ENCODE assay signal across 8 cellular contexts in genomic region chr6:166342293-166343156, GRCh38. TPM values are rescaled to one million over a fixed set of nuclear protein-coding genes. Genes with fewer than 3 reads are reported as not detected.
DNase-seq lines count a peak whose midpoint lies in the region; ATAC-seq and TF ChIP-seq lines count a peak whose summit lies in the region.

TSS of gene SFT2D1 (minus strand) at chr6:166342545. CDS start at chr6:166342481, 64 bp downstream.

- intact Hi-C loops in CD8-positive, alpha-beta T cell (cut with DNase I, micrococcal nuclease) = loop anchor here (1.0 to 2.0 kb wide), 2 partner anchors 40 to 41 kb away; partner anchors contain the start of gene MPC1 (in 1 of the 2)

- peak within 1 kb of the TSS; percentile 86 for H3K27ac ChIP-seq in CD8-positive, alpha-beta T cell (ENCODE audit: low read depth, low read length)

- H3K36me3 Mint-ChIP-seq in CD8-positive, alpha-beta T cell = peaks cover 3% of the 10 kb centered on the region
- H3K36me3 Mint-ChIP-seq in endothelial cell (ENCODE audit: low read depth, unreplicated experiment) = peaks cover 11% of the 10 kb centered on the region

- H3K4me3 ChIP-seq in CD8-positive, alpha-beta T cell (ENCODE audit: low read depth, low read length) = peak within 1 kb of the TSS; percentile 90

- H3K27me3 Mint-ChIP-seq in CD8-positive, alpha-beta T cell (ENCODE audit: low read depth) = no peaks in the 10 kb centered on the region
- peaks cover 13% of the 10 kb centered on the region for H3K27me3 Mint-ChIP-seq in endothelial cell (ENCODE audit: unreplicated experiment)

- peak; percentile 44 to 84 (median 73) for DNase-seq in CD8-positive, alpha-beta T cell
- peak; percentile 66 for DNase-seq in NOMO-1 treated with dmso at 0.1 percent for 144 hours (lab: John Stamatoyannopoulos, UW; ENCODE audit: unreplicated experiment)
- peak; percentile 31 for DNase-seq in activated CD8-positive, alpha-beta memory T cell treated with anti-CD3 and anti-CD28 coated beads, Interleukin-2, amount 50 U/mL, for 1 hour (ENCODE audit: extremely low read depth)
- DNase-seq in endothelial cell (ENCODE audit: low spot score) = peak; percentile 88
- peak; percentile 76 for DNase-seq in midbrain (lab: John Stamatoyannopoulos, UW)
- DNase-seq in stimulated activated CD8-positive, alpha-beta memory T cell treated with anti-CD3 and anti-CD28 coated beads, Interleukin-15, amount 100 ng/mL, for 48 hours (ENCODE audit: low read depth in 2 of 2) = peak; percentile 79 to 84

- CTCF ChIA-PET in CD8-positive, alpha-beta T cell (lab: Charles Lee) = interaction anchor here (0.7 to 1.9 kb wide), 3 partner anchors 25 to 157 kb away, joined by 3 to 5 read pairs (median 3); no protein-coding TSS in a partner anchor

- peak within 1 kb of the TSS; percentile 92 for H3K27ac Mint-ChIP-seq in CD8-positive, alpha-beta T cell
- H3K27ac Mint-ChIP-seq in endothelial cell (ENCODE audit: unreplicated experiment) = peak within 1 kb of the TSS; percentile 99

- peaks cover 38% of the 10 kb centered on the region for H3K4me1 ChIP-seq in CD8-positive, alpha-beta T cell (ENCODE audit: insufficient read depth, low read length)

- no peaks in the 10 kb centered on the region for H3K9me3 Mint-ChIP-seq in CD8-positive, alpha-beta T cell
- H3K9me3 Mint-ChIP-seq in endothelial cell (ENCODE audit: unreplicated experiment) = no peaks in the 10 kb centered on the region

- H3K4me1 Mint-ChIP-seq in CD8-positive, alpha-beta T cell (ENCODE audit: low read depth) = peaks cover 13% of the 10 kb centered on the region
- H3K4me1 Mint-ChIP-seq in endothelial cell (ENCODE audit: unreplicated experiment) = peaks cover 20% of the 10 kb centered on the region

- peak; percentile 37 for ATAC-seq in CD8-positive, alpha-beta T cell
- peak; percentile 94 for ATAC-seq in GM19438 (IDR thresholded peaks at IDR 0.05; ENCODE audit: low read depth, unreplicated experiment)
- ATAC-seq in HG03571 (IDR thresholded peaks at IDR 0.05; ENCODE audit: unreplicated experiment) = peak; percentile 87

- peak within 1 kb of the TSS; percentile 89 for H3K4me3 Mint-ChIP-seq in CD8-positive, alpha-beta T cell
- H3K4me3 Mint-ChIP-seq in endothelial cell (ENCODE audit: unreplicated experiment) = peak within 1 kb of the TSS; percentile 97

- POLR2A ChIA-PET in CD8-positive, alpha-beta T cell (lab: Charles Lee) = interaction anchor here (0.6 to 1.3 kb wide), 5 partner anchors 10 to 146 kb away, joined by 3 to 6 read pairs (median 4); no protein-coding TSS in a partner anchor

- H3K9me3 ChIP-seq in CD8-positive, alpha-beta T cell (ENCODE audit: low read length) = no peaks in the 10 kb centered on the region

- H3K36me3 ChIP-seq in CD8-positive, alpha-beta T cell (ENCODE audit: insufficient read depth, low read length) = no peaks in the 10 kb centered on the region

- no peaks in the 10 kb centered on the region for H3K27me3 ChIP-seq in CD8-positive, alpha-beta T cell (ENCODE audit: insufficient read depth, low read length)

- TF ChIP-seq CTCF in CD8-positive, alpha-beta T cell (IDR thresholded peaks at IDR 0.05) = no peak
- no peak for TF ChIP-seq CTCF in endothelial cell (IDR thresholded peaks at IDR 0.05; ENCODE audit: unreplicated experiment)

RNA-seq across cellular contexts. Expression of gene SFT2D1, which starts in this region (rescaled TPM):
- total RNA-seq in CD8-positive, alpha-beta T cell = 1 to 10 TPM; 7.3 to 7.7 TPM
- 29.1 TPM for total RNA-seq in endothelial cell (ENCODE audit: unreplicated experiment)

Comparison
In these comparisons a context has a peak if more than half of its experiments do, and no peak if none do; other contexts are left out.
1. Peak in every context shown above with its lines: DNase-seq, ATAC-seq, H3K4me3 ChIP-seq and H3K27ac ChIP-seq.
2. ATAC-seq: peak in every context shown above with its lines; median percentile 94 in GM19438; 87 in HG03571; 37 in CD8-positive, alpha-beta T cell.
3. DNase-seq: peak in every context shown above with its lines; median percentile 88 in endothelial cell; 82 in stimulated activated CD8-positive, alpha-beta memory T cell treated with anti-CD3 and anti-CD28 coated beads, Interleukin-15, amount 100 ng/mL, for 48 hours; 76 in midbrain; 73 in CD8-positive, alpha-beta T cell; 66 in NOMO-1 treated with dmso at 0.1 percent for 144 hours; 31 in activated CD8-positive, alpha-beta memory T cell treated with anti-CD3 and anti-CD28 coated beads, Interleukin-2, amount 50 U/mL, for 1 hour.